In genomic region chr1:214282696-214283225, GRCh38 we compare ENCODE assay signal across 11 cellular contexts. TPM values are rescaled to one million over a fixed set of nuclear protein-coding genes. Genes with fewer than 3 reads are reported as not detected.
A peak's percentile ranks its signal among the peaks of the same experiment; 100 is the strongest.
DNase-seq lines count a peak whose midpoint lies in the region; ATAC-seq and TF ChIP-seq lines count a peak whose summit lies in the region.
"Had no signal": no experiment of that assay in that cellular context is flagged by ENCODE, and none has a peak within 500 bp of the region (broad histone marks: within the 10 kb centered on the region; RNA-seq: fewer than 3 reads in every experiment).

No MANE protein-coding gene starts in this region.

- no peaks in the 10 kb centered on the region for H3K36me3 ChIP-seq in RWPE2 (ENCODE audit: low read depth)
- no peaks in the 10 kb centered on the region for H3K36me3 ChIP-seq in smooth muscle cell (ENCODE audit: low read depth)
- H3K36me3 ChIP-seq: SJCRH30 had no signal

- peaks cover 13% of the 10 kb centered on the region for H3F3A ChIP-seq in smooth muscle cell (ENCODE audit: low read depth)

- 56% methylated on average over 8 of the region's 8 CpGs for WGBS in smooth muscle cell (ENCODE audit: low lambda C conversion rate)

- H3K27ac Mint-ChIP-seq in activated CD4-positive, alpha-beta T cell treated with anti-CD3 and anti-CD28 coated beads, Interleukin-2, amount 10 ng/mL, durations not matched to agents 24 days and 14 days: peak overlapping the region; percentile 90
- H3K27ac Mint-ChIP-seq in CD14-positive monocyte: peak overlapping the region in 3 of 7 donors; percentile 27 to 41 (median 36)

- no peak overlapping the region for H3K9ac ChIP-seq in smooth muscle cell (ENCODE audit: low read depth)

- no peaks in the 10 kb centered on the region for H4K20me1 ChIP-seq in smooth muscle cell (ENCODE audit: low read depth)

- no peak overlapping the region for H2AFZ ChIP-seq in smooth muscle cell (ENCODE audit: low read depth)

- intact Hi-C loops in activated CD4-positive, alpha-beta T cell treated with anti-CD3 and anti-CD28 coated beads, Interleukin-2, amount 10 ng/mL, durations not matched to agents 24 days and 14 days (cut with micrococcal nuclease): loop anchor here (2.0 to 5.0 kb wide), 3 partner anchors 26 to 160 kb away; no protein-coding TSS in a partner anchor
- intact Hi-C loops in CD14-positive monocyte (cut with micrococcal nuclease): no loop called here

- H3K27ac ChIP-seq in RWPE2 (ENCODE audit: poor library complexity, severe bottlenecking) (peak overlapping the region; percentile 85), smooth muscle cell (ENCODE audit: low read depth) (peak overlapping the region; percentile 11)
- H3K27ac ChIP-seq: SJCRH30 had no signal

- no peaks in the 10 kb centered on the region for H3K9me3 Mint-ChIP-seq in activated CD4-positive, alpha-beta T cell treated with anti-CD3 and anti-CD28 coated beads, Interleukin-2, amount 10 ng/mL, durations not matched to agents 24 days and 14 days
- H3K9me3 Mint-ChIP-seq in CD14-positive monocyte: no peaks in the 10 kb centered on the region
- H3K9me3 Mint-ChIP-seq: activated naive CD4-positive, alpha-beta T cell treated with anti-CD3 and anti-CD28 coated beads, Interleukin-2, amount 50 U/mL, for 72 hours had no signal

- peaks cover 37% of the 10 kb centered on the region for H3K4me1 Mint-ChIP-seq in activated CD4-positive, alpha-beta T cell treated with anti-CD3 and anti-CD28 coated beads, Interleukin-2, amount 10 ng/mL, durations not matched to agents 24 days and 14 days
- H3K4me1 Mint-ChIP-seq in CD14-positive monocyte: peaks cover 34% of the 10 kb centered on the region

- no peaks in the 10 kb centered on the region for H3K27me3 ChIP-seq in RWPE2 (ENCODE audit: insufficient read depth, poor library complexity, severe bottlenecking)
- H3K27me3 ChIP-seq in smooth muscle cell (ENCODE audit: low read depth): no peaks in the 10 kb centered on the region
- H3K27me3 ChIP-seq: SJCRH30 had no signal

- ATAC-seq in RWPE2 (ENCODE audit: low read depth): no peak
- no peak for ATAC-seq in GM18520 (IDR thresholded peaks at IDR 0.05; ENCODE audit: unreplicated experiment)
- no peak for ATAC-seq in HG03439 (IDR thresholded peaks at IDR 0.05; ENCODE audit: unreplicated experiment)

- TF ChIP-seq CTCF in RWPE2 (IDR thresholded peaks at IDR 0.05; ENCODE audit: poor library complexity, severe bottlenecking) (no peak), smooth muscle cell (IDR thresholded peaks at IDR 0.05; ENCODE audit: borderline replicate concordance, insufficient read depth, poor library complexity, severe bottlenecking) (no peak), CD14-positive monocyte (IDR thresholded peaks at IDR 0.05) (no peak)

- H3K36me3 Mint-ChIP-seq in activated CD4-positive, alpha-beta T cell treated with anti-CD3 and anti-CD28 coated beads, Interleukin-2, amount 10 ng/mL, durations not matched to agents 24 days and 14 days (ENCODE audit: low read depth): peaks cover 5% of the 10 kb centered on the region
- peaks cover 4 to 11% of the 10 kb centered on the region in 2 donors for H3K36me3 Mint-ChIP-seq in CD14-positive monocyte

- H3K4me3 ChIP-seq in RWPE2 (ENCODE audit: severe bottlenecking) (no peak overlapping the region), smooth muscle cell (peak overlapping the region; percentile 98)

- no peaks in the 10 kb centered on the region for H3K9me3 ChIP-seq in RWPE2 (ENCODE audit: severe bottlenecking)
- no peaks in the 10 kb centered on the region for H3K9me3 ChIP-seq in smooth muscle cell (replicated peaks; ENCODE audit: low read depth)
- H3K9me3 ChIP-seq: SJCRH30 had no signal

- H3K79me2 ChIP-seq in smooth muscle cell (ENCODE audit: low read depth): peaks cover 16% of the 10 kb centered on the region

- H3K4me3 Mint-ChIP-seq in activated CD4-positive, alpha-beta T cell treated with anti-CD3 and anti-CD28 coated beads, Interleukin-2, amount 10 ng/mL, durations not matched to agents 24 days and 14 days: peak overlapping the region; percentile 93
- H3K4me3 Mint-ChIP-seq in CD14-positive monocyte: no peak overlapping the region

- H3K4me2 ChIP-seq in smooth muscle cell: peak overlapping the region; percentile 96

- peak; percentile 66 for DNase-seq in activated CD4-positive, alpha-beta T cell treated with anti-CD3 and anti-CD28 coated beads, Interleukin-2, amount 10 ng/mL, durations not matched to agents 24 days and 14 days
- DNase-seq in activated CD4-positive, alpha-beta T cell treated with anti-CD3 and anti-CD28 coated beads, Interleukin-2, amount 50 U/mL, for 1 hour: no peak
- DNase-seq in RWPE2 (ENCODE audit: low spot score) (no peak), cerebellar cortex (ENCODE audit: low spot score) (peak; percentile 18), smooth muscle cell (lab: John Stamatoyannopoulos, UW; ENCODE audit: unreplicated experiment) (no peak), CD14-positive monocyte (ENCODE audit: low spot score) (no peak)
- DNase-seq: NCI-H1694 treated with DMSO at 0.1 percent for 48 hours, SJCRH30 had no signal

- H3K27me3 Mint-ChIP-seq in activated CD4-positive, alpha-beta T cell treated with anti-CD3 and anti-CD28 coated beads, Interleukin-2, amount 10 ng/mL, durations not matched to agents 24 days and 14 days: no peaks in the 10 kb centered on the region
- H3K27me3 Mint-ChIP-seq in CD14-positive monocyte (ENCODE audit: low read depth in 3 of 3): peaks cover 0 to 1% (median 0%) of the 10 kb centered on the region in 3 donors

- no peaks in the 10 kb centered on the region for H3K4me1 ChIP-seq in RWPE2 (ENCODE audit: insufficient read depth, poor library complexity, severe bottlenecking)
- H3K4me1 ChIP-seq in smooth muscle cell (ENCODE audit: low read depth): peaks cover 17% of the 10 kb centered on the region
- H3K4me1 ChIP-seq: SJCRH30 had no signal

RNA-seq across cellular contexts. Expression of gene SMYD2, which starts 1.8 kb away (rescaled TPM):
- 33.3 and 34.1 TPM in 2 replicates for total RNA-seq in activated CD4-positive, alpha-beta T cell treated with anti-CD3 and anti-CD28 coated beads, Interleukin-2, amount 10 ng/mL, durations not matched to agents 24 days and 14 days
- 39.7 and 43.3 TPM in 2 replicates for total RNA-seq in smooth muscle cell
- polyA plus RNA-seq in smooth muscle cell (31.1 and 35.4 TPM in 2 replicates), CD14-positive monocyte (10 to 100 TPM; 23.6 to 28.4 TPM)

Comparison
In these comparisons a context has a peak if more than half of its experiments do, and no peak if none do; other contexts are left out.
1. DNase-seq: peak in activated CD4-positive, alpha-beta T cell treated with anti-CD3 and anti-CD28 coated beads, Interleukin-2, amount 10 ng/mL, durations not matched to agents 24 days and 14 days (single experiment) and cerebellar cortex (single experiment); none in activated CD4-positive, alpha-beta T cell treated with anti-CD3 and anti-CD28 coated beads, Interleukin-2, amount 50 U/mL, for 1 hour (single experiment), RWPE2 (single experiment), smooth muscle cell (single experiment) and CD14-positive monocyte (single experiment).